1 cellular context compared by ENCODE assay signal in the genomic region with DNA sequence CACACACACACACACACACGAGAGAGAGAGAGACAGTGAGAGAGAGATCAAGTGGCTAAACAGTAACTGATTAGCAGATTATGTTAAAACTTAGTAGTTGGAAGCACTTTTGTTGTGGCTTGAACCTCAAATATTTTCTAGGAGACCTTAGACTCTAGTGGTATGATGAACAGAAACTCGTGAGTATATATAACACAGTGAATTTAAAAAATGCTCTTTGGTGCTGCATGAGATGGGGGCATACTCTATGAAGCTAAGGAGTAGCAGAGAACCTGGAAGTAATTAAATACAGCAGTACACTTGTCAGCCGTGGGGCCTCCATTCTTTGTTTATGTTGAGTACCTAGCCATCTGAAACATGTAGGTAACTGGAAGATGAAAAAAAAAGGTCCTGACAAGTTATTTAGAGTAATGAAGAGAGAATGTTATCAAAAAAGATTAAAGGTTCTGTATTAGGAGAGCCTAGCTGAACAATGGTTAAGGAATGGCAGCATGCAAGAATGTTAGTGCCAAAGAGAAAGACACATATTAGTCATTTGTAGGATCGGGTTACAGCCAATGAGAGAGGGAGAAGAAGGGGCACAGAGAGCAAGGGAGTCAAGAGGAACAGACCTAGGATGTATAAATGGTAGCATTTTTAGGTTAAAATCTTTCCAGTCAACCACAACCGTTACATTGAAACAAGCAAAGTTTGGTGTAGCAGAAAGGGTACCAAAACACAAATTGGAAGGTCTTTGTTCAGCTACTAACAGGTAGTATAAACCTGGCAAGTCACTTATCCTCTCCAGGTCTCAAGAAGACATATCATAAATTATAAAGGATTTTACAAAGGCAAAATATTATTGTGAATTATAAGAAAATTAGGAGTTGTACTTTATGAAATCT.
TF ChIP-seq lines count a peak whose summit lies in the region.

No MANE protein-coding gene starts in this region.

TF ChIP-seq in endothelial cell of umbilical vein, 7 proteins besides CTCF, POLR2A, EP300 and RAD21:
- TF ChIP-seq EZH2 (IDR thresholded peaks at IDR 0.05; ENCODE audit: borderline replicate concordance, low read depth, low read length, severe bottlenecking) (no peak), MAX (IDR thresholded peaks at IDR 0.05; ENCODE audit: insufficient read depth, insufficient read length) (no peak), JUN (IDR thresholded peaks at IDR 0.05; ENCODE audit: borderline replicate concordance, insufficient read depth, insufficient read length, low read depth) (peak; percentile 13), GATA2 (IDR thresholded peaks at IDR 0.05; ENCODE audit: insufficient read depth, insufficient read length, low read depth, low read length) (no peak), POLR2AphosphoS5 (IDR thresholded peaks at IDR 0.05; ENCODE audit: insufficient read depth, low read depth, low read length) (peak; percentile 34), MYC (IDR thresholded peaks at IDR 0.05; ENCODE audit: low read depth, low read length) (no peak), FOS (IDR thresholded peaks at IDR 0.05; ENCODE audit: borderline replicate concordance, insufficient read depth, low read length) (peak; percentile 27)
